In the genomic region with DNA sequence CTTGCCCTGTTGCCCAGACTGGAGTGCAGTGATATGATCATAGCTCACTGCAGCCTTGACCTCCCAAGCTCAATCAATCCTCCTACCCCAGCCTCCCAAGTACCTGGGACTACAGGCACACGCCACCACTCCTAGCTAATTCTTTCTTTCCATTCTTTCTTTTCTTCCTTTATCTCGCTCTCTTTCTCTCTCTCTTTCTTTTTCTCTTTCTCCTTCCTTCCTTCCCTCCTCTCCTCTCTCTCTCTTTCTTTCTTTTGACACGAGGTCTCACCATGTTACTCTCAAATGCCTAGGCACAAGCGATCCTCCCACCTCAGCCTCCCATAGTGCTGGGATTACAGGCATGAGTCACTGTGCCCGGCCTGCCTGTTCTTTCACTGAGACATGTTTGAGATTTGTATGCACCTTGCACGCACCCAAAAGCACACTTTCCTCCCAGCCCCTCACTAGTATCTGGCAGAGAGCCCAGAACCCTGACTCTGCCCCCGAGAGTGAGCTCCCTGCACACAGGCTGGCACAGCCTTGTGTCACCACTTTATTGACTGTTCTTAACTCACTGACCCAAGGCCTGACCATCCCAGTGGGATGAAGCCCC, we compare ENCODE assay signal across 1 cellular context.
TF ChIP-seq lines count a peak whose summit lies in the region.

No MANE protein-coding gene starts in this region.

TF ChIP-seq in WTC11, 78 proteins besides CTCF, POLR2A, EP300 and RAD21 (continued from another document):
- TF ChIP-seq, protein P1, sequence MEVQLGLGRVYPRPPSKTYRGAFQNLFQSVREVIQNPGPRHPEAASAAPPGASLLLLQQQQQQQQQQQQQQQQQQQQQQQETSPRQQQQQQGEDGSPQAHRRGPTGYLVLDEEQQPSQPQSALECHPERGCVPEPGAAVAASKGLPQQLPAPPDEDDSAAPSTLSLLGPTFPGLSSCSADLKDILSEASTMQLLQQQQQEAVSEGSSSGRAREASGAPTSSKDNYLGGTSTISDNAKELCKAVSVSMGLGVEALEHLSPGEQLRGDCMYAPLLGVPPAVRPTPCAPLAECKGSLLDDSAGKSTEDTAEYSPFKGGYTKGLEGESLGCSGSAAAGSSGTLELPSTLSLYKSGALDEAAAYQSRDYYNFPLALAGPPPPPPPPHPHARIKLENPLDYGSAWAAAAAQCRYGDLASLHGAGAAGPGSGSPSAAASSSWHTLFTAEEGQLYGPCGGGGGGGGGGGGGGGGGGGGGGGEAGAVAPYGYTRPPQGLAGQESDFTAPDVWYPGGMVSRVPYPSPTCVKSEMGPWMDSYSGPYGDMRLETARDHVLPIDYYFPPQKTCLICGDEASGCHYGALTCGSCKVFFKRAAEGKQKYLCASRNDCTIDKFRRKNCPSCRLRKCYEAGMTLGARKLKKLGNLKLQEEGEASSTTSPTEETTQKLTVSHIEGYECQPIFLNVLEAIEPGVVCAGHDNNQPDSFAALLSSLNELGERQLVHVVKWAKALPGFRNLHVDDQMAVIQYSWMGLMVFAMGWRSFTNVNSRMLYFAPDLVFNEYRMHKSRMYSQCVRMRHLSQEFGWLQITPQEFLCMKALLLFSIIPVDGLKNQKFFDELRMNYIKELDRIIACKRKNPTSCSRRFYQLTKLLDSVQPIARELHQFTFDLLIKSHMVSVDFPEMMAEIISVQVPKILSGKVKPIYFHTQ (CRISPR knock-in tag; IDR thresholded peaks at IDR 0.05): no peak
